In genomic region chr14:103699261-103699661, GRCh38 we compare ENCODE assay signal across 1 cellular context.
TF ChIP-seq lines count a peak whose summit lies in the region.

No MANE protein-coding gene starts in this region.

TF ChIP-seq in GM12878, 131 proteins besides CTCF, POLR2A, EP300 and RAD21:
- TF ChIP-seq ZBTB4 (CRISPR knock-in tag; IDR thresholded peaks at IDR 0.05), result no peak
- TF ChIP-seq KAT2A (conservative IDR thresholded peaks at IDR 0.05; ENCODE audit: control insufficient read depth, low read depth, low read length), result no peak
- TF ChIP-seq HSF1 (IDR thresholded peaks at IDR 0.05; ENCODE audit: low read depth, low read length), result no peak
- no peak for TF ChIP-seq TBL1XR1 (IDR thresholded peaks at IDR 0.05; ENCODE audit: low read depth, low read length)
- no peak for TF ChIP-seq HCFC1 (IDR thresholded peaks at IDR 0.05; ENCODE audit: low read length)
- no peak for TF ChIP-seq MLLT1 (IDR thresholded peaks at IDR 0.05)
- no peak for TF ChIP-seq TARDBP (IDR thresholded peaks at IDR 0.05; ENCODE audit: borderline replicate concordance)
TF ChIP-seq in GM12878: peak in this region for 0.
